Comparison of ENCODE assay signal across 17 cellular contexts in genomic region chr5:118533166-118533565, GRCh38.
A peak's percentile ranks its signal among the peaks of the same experiment; 100 is the strongest.
DNase-seq lines count a peak whose midpoint lies in the region; ATAC-seq, FAIRE-seq and TF ChIP-seq lines count a peak whose summit lies in the region.
"Had no signal": no experiment of that assay in that cellular context is flagged by ENCODE, and none has a peak within 500 bp of the region (broad histone marks: within the 10 kb centered on the region; RNA-seq: fewer than 3 reads in every experiment).

No MANE protein-coding gene starts in this region.

- no peak overlapping the region for H3K4me2 ChIP-seq in astrocyte (ENCODE audit: low read length)

- no peaks in the 10 kb centered on the region for H3K27me3 Mint-ChIP-seq in astrocyte (ENCODE audit: low read depth, unreplicated experiment)
- no peaks in the 10 kb centered on the region for H3K27me3 Mint-ChIP-seq in endothelial cell (ENCODE audit: unreplicated experiment)

- no peak overlapping the region for H2AFZ ChIP-seq in astrocyte (ENCODE audit: low read depth, low read length)

- no peaks in the 10 kb centered on the region for H3K9me3 Mint-ChIP-seq in astrocyte (ENCODE audit: unreplicated experiment)
- H3K9me3 Mint-ChIP-seq in endothelial cell (ENCODE audit: unreplicated experiment) = no peaks in the 10 kb centered on the region

- H3K27me3 ChIP-seq in cardiac muscle cell = no peaks in the 10 kb centered on the region
- H3K27me3 ChIP-seq in heart right ventricle = no peaks in the 10 kb centered on the region
- H3K27me3 ChIP-seq in astrocyte (ENCODE audit: insufficient read depth, low read length) = no peaks in the 10 kb centered on the region
- H3K27me3 ChIP-seq: BLaER1 treated with 17β-estradiol and CSF1 and Interleukin-3, amounts not matched to agents 10 nM and 100 nM had no signal

- DNase-seq in cardiac muscle cell (ENCODE audit: low read depth in 1 of 2, low spot score in 1 of 2) = no peak
- no peak for DNase-seq in heart right ventricle
- peak; percentile 23 for DNase-seq in H4 (ENCODE audit: low spot score)
- peak; percentile 8 for DNase-seq in astrocyte (ENCODE audit: low read depth)
- peak; percentile 22 for DNase-seq in renal cortical epithelial cell (ENCODE audit: low read depth)
- DNase-seq in effector CD8-positive, alpha-beta T cell (lab: John Stamatoyannopoulos, UW) = no peak
- DNase-seq in urothelium cell line (ENCODE audit: low spot score) = no peak
- no peak for DNase-seq in endothelial cell (ENCODE audit: low spot score)
- DNase-seq: 8988T; CD4-positive, CD25-positive, alpha-beta regulatory T cell; DMS53; GF-D8; HCEC 1CT; HFFc6 had no signal

- H3K79me2 ChIP-seq in astrocyte (ENCODE audit: insufficient read depth, low read length) = no peaks in the 10 kb centered on the region

- TF ChIP-seq CTCF in cardiac muscle cell (IDR thresholded peaks at IDR 0.05; ENCODE audit: low read depth, low read length) (no peak), heart right ventricle (IDR thresholded peaks at IDR 0.05) (no peak), astrocyte (IDR thresholded peaks at IDR 0.05; ENCODE audit: insufficient read depth, low read depth, low read length) (no peak), endothelial cell (IDR thresholded peaks at IDR 0.05; ENCODE audit: unreplicated experiment) (no peak)

- H3K9me3 ChIP-seq in cardiac muscle cell (ENCODE audit: low read depth) = no peaks in the 10 kb centered on the region
- no peaks in the 10 kb centered on the region for H3K9me3 ChIP-seq in heart right ventricle
- no peaks in the 10 kb centered on the region for H3K9me3 ChIP-seq in astrocyte (ENCODE audit: insufficient read depth, low read depth, low read length)
- H3K9me3 ChIP-seq: BLaER1 treated with 17β-estradiol and CSF1 and Interleukin-3, amounts not matched to agents 10 nM and 100 nM had no signal

- no peaks in the 10 kb centered on the region for H3K36me3 ChIP-seq in cardiac muscle cell
- H3K36me3 ChIP-seq in heart right ventricle = no peaks in the 10 kb centered on the region
- H3K36me3 ChIP-seq in astrocyte (ENCODE audit: insufficient read depth, low read length) = no peaks in the 10 kb centered on the region
- H3K36me3 ChIP-seq: BLaER1 treated with 17β-estradiol and CSF1 and Interleukin-3, amounts not matched to agents 10 nM and 100 nM had no signal

- H3K4me3 ChIP-seq in cardiac muscle cell (no peak overlapping the region), heart right ventricle (no peak overlapping the region), astrocyte (ENCODE audit: insufficient read depth, low read depth, low read length) (no peak overlapping the region)
- H3K4me3 ChIP-seq: BLaER1 treated with 17β-estradiol and CSF1 and Interleukin-3, amounts not matched to agents 10 nM and 100 nM had no signal

- 57 to 72% methylated on average over 3 of the region's 3 CpGs for WGBS in heart right ventricle, 2 donors

- peaks cover 16% of the 10 kb centered on the region for H3K4me1 ChIP-seq in cardiac muscle cell (ENCODE audit: low read depth)
- peaks cover 0 to 23% (median 7%) of the 10 kb centered on the region in 9 donors for H3K4me1 ChIP-seq in heart right ventricle
- no peaks in the 10 kb centered on the region for H3K4me1 ChIP-seq in astrocyte (ENCODE audit: insufficient read depth, low read length)

- H3K27ac Mint-ChIP-seq in astrocyte (ENCODE audit: unreplicated experiment) (peak overlapping the region; percentile 48), endothelial cell (ENCODE audit: unreplicated experiment) (no peak overlapping the region)
- H3K27ac Mint-ChIP-seq: CD4-positive, CD25-positive, alpha-beta regulatory T cell; HFFc6 had no signal

- H3K9ac ChIP-seq in astrocyte (ENCODE audit: low read length) = no peak overlapping the region
- H3K9ac ChIP-seq: BLaER1 treated with 17β-estradiol and CSF1 and Interleukin-3, amounts not matched to agents 10 nM and 100 nM had no signal

- ATAC-seq in heart right ventricle = no peak

- intact Hi-C loops in heart right ventricle (cut with DNase I) = no loop called here

- H4K20me1 ChIP-seq in astrocyte (ENCODE audit: insufficient read depth, low read length) = no peaks in the 10 kb centered on the region
- H4K20me1 ChIP-seq: BLaER1 treated with 17β-estradiol and CSF1 and Interleukin-3, amounts not matched to agents 10 nM and 100 nM had no signal

- H3K36me3 Mint-ChIP-seq in astrocyte (ENCODE audit: low read depth, unreplicated experiment) = no peaks in the 10 kb centered on the region
- H3K36me3 Mint-ChIP-seq in endothelial cell (ENCODE audit: low read depth, unreplicated experiment) = no peaks in the 10 kb centered on the region
- H3K36me3 Mint-ChIP-seq: CD4-positive, CD25-positive, alpha-beta regulatory T cell had no signal

- FAIRE-seq in astrocyte (lab: Jason Lieb, UNC) (no peak), urothelium cell line (lab: Jason Lieb, UNC) (no peak)
- FAIRE-seq: H1 had no signal

- peaks cover 11% of the 10 kb centered on the region for H3K4me1 Mint-ChIP-seq in astrocyte (ENCODE audit: low read depth, unreplicated experiment)
- peaks cover 2% of the 10 kb centered on the region for H3K4me1 Mint-ChIP-seq in endothelial cell (ENCODE audit: unreplicated experiment)
- H3K4me1 Mint-ChIP-seq: CD4-positive, CD25-positive, alpha-beta regulatory T cell had no signal

- H3K27ac ChIP-seq in cardiac muscle cell = peak overlapping the region; percentile 41
- peak overlapping the region in 3 of 10 donors; percentile 25 to 44 (median 41) for H3K27ac ChIP-seq in heart right ventricle
- no peak overlapping the region for H3K27ac ChIP-seq in astrocyte (ENCODE audit: low read depth, low read length)
- H3K27ac ChIP-seq: BLaER1 treated with 17β-estradiol and CSF1 and Interleukin-3, amounts not matched to agents 10 nM and 100 nM; HL-60 had no signal

- H3K4me3 Mint-ChIP-seq in astrocyte (ENCODE audit: unreplicated experiment) (no peak overlapping the region), endothelial cell (ENCODE audit: unreplicated experiment) (no peak overlapping the region)
- H3K4me3 Mint-ChIP-seq: CD4-positive, CD25-positive, alpha-beta regulatory T cell; HFFc6 had no signal

Comparison
In these comparisons a context has a peak if more than half of its experiments do, and no peak if none do; other contexts are left out.
1. DNase-seq: peak in H4 (single experiment), astrocyte (single experiment) and renal cortical epithelial cell (single experiment); none in cardiac muscle cell (0 of 2), heart right ventricle (0 of 2), effector CD8-positive, alpha-beta T cell (single experiment), urothelium cell line (single experiment) and endothelial cell (single experiment).